19 cellular contexts compared by ENCODE assay signal in genomic region chr19:45071969-45072790, GRCh38. TPM values are rescaled to one million over a fixed set of nuclear protein-coding genes. Genes with fewer than 3 reads are reported as not detected.
DNase-seq lines count a peak whose midpoint lies in the region; ATAC-seq and TF ChIP-seq lines count a peak whose summit lies in the region.
"Had no signal": no experiment of that assay in that cellular context is flagged by ENCODE, and none has a peak within 500 bp of the region (broad histone marks: within the 10 kb centered on the region; RNA-seq: fewer than 3 reads in every experiment).

No MANE protein-coding gene starts in this region.

- no peak overlapping the region for H2BK12ac ChIP-seq in neuronal stem cell (ENCODE audit: low read length)

- H3K9ac ChIP-seq in neuronal stem cell (ENCODE audit: low read depth, low read length, poor library complexity): no peak overlapping the region

- H3K27me3 Mint-ChIP-seq in activated B cell treated with CpG ODN at 0.5 μM for 24 hours: no peaks in the 10 kb centered on the region

- no peak overlapping the region for H4K8ac ChIP-seq in neuronal stem cell (ENCODE audit: low read depth, low read length)

- no peak overlapping the region for H2AK5ac ChIP-seq in neuronal stem cell (ENCODE audit: low read depth, low read length)

- peaks cover 6 to 10% of the 10 kb centered on the region in 2 donors for H3K4me1 ChIP-seq in neuronal stem cell (ENCODE audit: control insufficient read depth in 2 of 2, insufficient read depth in 1 of 2, low read depth in 1 of 2, low read length in 2 of 2)

- WGBS in neuronal stem cell (ENCODE audit: extremely low coverage in 2 of 2, insufficient read length in 2 of 2, insufficient replicate concordance in 1 of 2), 2 donors: no CpG with 5 or more reads among the region's 34 CpGs

- H2BK15ac ChIP-seq in neuronal stem cell (ENCODE audit: low read length): no peak overlapping the region

- H3K4me2 ChIP-seq in neuronal stem cell (ENCODE audit: insufficient read depth, low read length, poor library complexity, severe bottlenecking): no peak overlapping the region

- H3K18ac ChIP-seq in neuronal stem cell (ENCODE audit: low read length): no peak overlapping the region

- H2BK120ac ChIP-seq in neuronal stem cell (ENCODE audit: low read depth, low read length): no peak overlapping the region

- H3K27ac Mint-ChIP-seq in activated B cell treated with CpG ODN at 0.5 μM for 24 hours: peak overlapping the region; percentile 42
- H3K27ac Mint-ChIP-seq: brain; T-helper 1 cell treated with Interleukin-12 subunit alpha and Interleukin-12 subunit beta and Interleukin-4 antibody, amounts not matched to agents 30 μg/mL and 1 μg/mL, for 36 hours had no signal

- no peak for TF ChIP-seq CTCF in activated B cell treated with CpG ODN at 0.5 μM for 24 hours (IDR thresholded peaks at IDR 0.05)

- H2BK5ac ChIP-seq in neuronal stem cell (ENCODE audit: low read length): no peak overlapping the region

- no peak for DNase-seq in activated B cell treated with CpG ODN at 0.5 μM for 24 hours
- DNase-seq in neuronal stem cell (ENCODE audit: low spot score): no peak
- DNase-seq in stimulated activated CD4-positive, alpha-beta T cell treated with anti-CD3 and anti-CD28 coated beads, Interleukin-15, amount 100 ng/mL, for 24 hours: no peak
- DNase-seq: activated CD8-positive, alpha-beta memory T cell treated with anti-CD3 and anti-CD28 coated beads for 24 hours; COR-L47; gastrocnemius medialis; NCI-H1105 treated with DMSO at 0.1 percent for 48 hours; NCI-H526 treated with DMSO at 0.1 percent for 48 hours; sigmoid colon; stimulated activated CD4-positive, alpha-beta T cell treated with anti-CD3 and anti-CD28 coated beads, Interleukin-1b, Interleukin-23, amount 100 ng/mL, for 48 hours; WERI-Rb-1 had no signal

- TF ChIP-seq POLR2A in GM18951 (IDR thresholded peaks at IDR 0.05; ENCODE audit: extremely low read depth, insufficient read depth, insufficient read length): peak; percentile 3

- in situ Hi-C loops in GM18951 (cut with MboI; ENCODE audit: low sequenced_read_pairs, unreplicated experiment): no loop called here

- intact Hi-C loops in activated B cell treated with CpG ODN at 0.5 μM for 24 hours (cut with micrococcal nuclease): loop anchor here (10.0 kb wide), 1 partner anchor 793 kb away; the partner anchor contains the start of genes FOXA3 and SYMPK

- POLR2A ChIA-PET in activated B cell treated with CpG ODN at 0.5 μM for 24 hours (lab: Charles Lee): interaction anchor here (0.7 to 1.8 kb wide), 3 partner anchors 11 to 63 kb away, joined by 3 to 8 read pairs (median 5); no protein-coding TSS in a partner anchor

- H3K14ac ChIP-seq in neuronal stem cell (ENCODE audit: low read length): no peak overlapping the region

- no peak overlapping the region for H3K4ac ChIP-seq in neuronal stem cell (ENCODE audit: low read length)

- H3K9me3 Mint-ChIP-seq in activated B cell treated with CpG ODN at 0.5 μM for 24 hours: no peaks in the 10 kb centered on the region
- H3K9me3 Mint-ChIP-seq: brain; T-helper 1 cell treated with Interleukin-12 subunit alpha and Interleukin-12 subunit beta and Interleukin-4 antibody, amounts not matched to agents 30 μg/mL and 1 μg/mL, for 36 hours had no signal

- H3K9me3 ChIP-seq in neuronal stem cell (replicated peaks in 1 of 2; ENCODE audit: control insufficient read depth in 2 of 2, insufficient read depth in 1 of 2, low read depth in 1 of 2, low read length in 2 of 2): no peaks in the 10 kb centered on the region
- H3K9me3 ChIP-seq: gastrocnemius medialis, sigmoid colon, vagina had no signal

- H3K36me3 Mint-ChIP-seq in activated B cell treated with CpG ODN at 0.5 μM for 24 hours (ENCODE audit: low read depth): peaks cover 64% of the 10 kb centered on the region

- CTCF ChIA-PET in activated B cell treated with CpG ODN at 0.5 μM for 24 hours (lab: Charles Lee): interaction anchor here (1.4 to 1.6 kb wide), 2 partner anchors 12 to 83 kb away, joined by 3 to 4 read pairs; no protein-coding TSS in a partner anchor

- peak overlapping the region; percentile 80 for H3K23ac ChIP-seq in neuronal stem cell (ENCODE audit: low read depth, low read length, poor library complexity)

- ATAC-seq in activated B cell treated with CpG ODN at 0.5 μM for 24 hours (ENCODE audit: low read depth): no peak
- ATAC-seq in esophagus mucosa: no peak
- ATAC-seq: gastrocnemius medialis had no signal

- peaks cover 36% of the 10 kb centered on the region for H3K4me1 Mint-ChIP-seq in activated B cell treated with CpG ODN at 0.5 μM for 24 hours

- H3K36me3 ChIP-seq in neuronal stem cell (replicated peaks in 1 of 2; ENCODE audit: control insufficient read depth in 2 of 2, insufficient read depth in 2 of 2, low read length in 2 of 2): peaks cover 24 to 42% of the 10 kb centered on the region in 2 donors

- H4K91ac ChIP-seq in neuronal stem cell (ENCODE audit: low read depth, low read length, poor library complexity): no peak overlapping the region

- H2AFZ ChIP-seq in neuronal stem cell (ENCODE audit: low read length): no peak overlapping the region

- no peak overlapping the region for H3K27ac ChIP-seq in neuronal stem cell (replicated peaks; ENCODE audit: low read length)
- H3K27ac ChIP-seq: epithelial cell of prostate, gastrocnemius medialis, sigmoid colon, vagina, WERI-Rb-1 had no signal

- no peak overlapping the region for H3K4me3 ChIP-seq in neuronal stem cell (ENCODE audit: low read length in 2 of 2)
- H3K4me3 ChIP-seq: gastrocnemius medialis, sigmoid colon, vagina had no signal

- peaks cover 6% of the 10 kb centered on the region for H3K79me1 ChIP-seq in neuronal stem cell (ENCODE audit: low read depth, low read length)

- no peak overlapping the region for H3K4me3 Mint-ChIP-seq in activated B cell treated with CpG ODN at 0.5 μM for 24 hours
- H3K4me3 Mint-ChIP-seq: brain; T-helper 1 cell treated with Interleukin-12 subunit alpha and Interleukin-12 subunit beta and Interleukin-4 antibody, amounts not matched to agents 30 μg/mL and 1 μg/mL, for 36 hours had no signal

- H3K27me3 ChIP-seq in neuronal stem cell (ENCODE audit: control insufficient read depth in 3 of 3, insufficient read depth in 3 of 3, low read depth in 1 of 3, low read length in 3 of 3): peaks cover 5 to 24% (median 16%) of the 10 kb centered on the region in 3 experiments
- H3K27me3 ChIP-seq: gastrocnemius medialis, sigmoid colon, vagina had no signal

RNA-seq across cellular contexts. Expression of gene ZNF296, which starts 4.1 kb away (rescaled TPM):
- total RNA-seq in activated B cell treated with CpG ODN at 0.5 μM for 24 hours (27.8 and 28.0 TPM in 2 replicates), esophagus mucosa (8.1 TPM)
- polyA plus RNA-seq in neuronal stem cell (2013, experiment 1 of 2): 1.2 TPM
- 1.0 TPM for polyA plus RNA-seq in neuronal stem cell (2013, experiment 2 of 2)
- total RNA-seq: Daoy, gastrocnemius medialis, LHCN-M2 had no signal

RNA-seq across cellular contexts. Expression of gene GEMIN7, which starts 6.9 kb away (rescaled TPM):
- total RNA-seq in activated B cell treated with CpG ODN at 0.5 μM for 24 hours (37.0 and 38.7 TPM in 2 replicates), esophagus mucosa (18.7 TPM)
- 19.2 TPM for polyA plus RNA-seq in neuronal stem cell (2013, experiment 1 of 2)
- polyA plus RNA-seq in neuronal stem cell (2013, experiment 2 of 2): 18.7 TPM

RNA-seq across cellular contexts. Expression of gene PPP1R37, which starts 20.8 kb away (rescaled TPM):
- total RNA-seq in activated B cell treated with CpG ODN at 0.5 μM for 24 hours (18.8 and 27.2 TPM in 2 replicates), esophagus mucosa (24.2 TPM)
- 15.6 TPM for polyA plus RNA-seq in neuronal stem cell (2013, experiment 1 of 2)
- polyA plus RNA-seq in neuronal stem cell (2013, experiment 2 of 2): 15.8 TPM

RNA-seq across cellular contexts. Expression of gene CLASRP, which starts 33.3 kb away (rescaled TPM):
- total RNA-seq in activated B cell treated with CpG ODN at 0.5 μM for 24 hours (133 and 172 TPM in 2 replicates), esophagus mucosa (30.8 TPM)
- polyA plus RNA-seq in neuronal stem cell (2013, experiment 1 of 2): 37.0 TPM
- polyA plus RNA-seq in neuronal stem cell (2013, experiment 2 of 2): 35.8 TPM
